Comparison of ENCODE assay signal across 26 cellular contexts in genomic region chr10:8462565-8462964, GRCh38.
"Had no signal": no experiment of that assay in that cellular context is flagged by ENCODE, and none has a peak within 500 bp of the region (broad histone marks: within the 10 kb centered on the region; RNA-seq: fewer than 3 reads in every experiment).

No MANE protein-coding gene starts in this region.

- DNase-seq: activated CD4-positive, alpha-beta T cell treated with anti-CD3 and anti-CD28 coated beads, Interleukin-2, amount 10 ng/mL, durations not matched to agents 7 days and 5 days; activated CD4-positive, alpha-beta T cell treated with anti-CD3 and anti-CD28 coated beads, Interleukin-2, amount 50 U/mL, for 48 hours; activated CD8-positive, alpha-beta T cell treated with anti-CD3 and anti-CD28 coated beads, Interleukin-2, amount 10 ng/mL, durations not matched to agents 7 days and 5 days; activated effector memory CD4-positive, alpha-beta T cell treated with anti-CD3 and anti-CD28 coated beads, Interleukin-2, amount 50 U/mL, for 16 hours; activated naive CD4-positive, alpha-beta T cell; activated T-cell treated with anti-CD3 and anti-CD28 coated beads, Interleukin-2, amount 50 U/mL, for 24 hours; adrenal gland; anterior cingulate cortex; Karpas-422; KBM-7; MM.1S; MV-4-11; NCI-H1092; NCI-H1436 treated with DMSO at 0.1 percent for 48 hours; NCI-H1694 treated with DMSO at 0.1 percent for 48 hours; NCI-H2029; NCI-H345; NCI-H524 treated with DMSO at 0.1 percent for 48 hours; SHP77; SJCRH30 had no signal

- H3K36me3 Mint-ChIP-seq: brain had no signal

- H3K27ac Mint-ChIP-seq: activated CD4-positive, alpha-beta T cell treated with anti-CD3 and anti-CD28 coated beads, Interleukin-2, amount 10 ng/mL, durations not matched to agents 7 days and 5 days; activated CD8-positive, alpha-beta T cell treated with anti-CD3 and anti-CD28 coated beads, Interleukin-2, amount 10 ng/mL, durations not matched to agents 7 days and 5 days; activated naive CD4-positive, alpha-beta T cell treated with anti-CD3 and anti-CD28 coated beads, Interleukin-2, amount 50 U/mL, for 72 hours; activated T-cell treated with anti-CD3 and anti-CD28 coated beads, Interleukin-2, amount 50 U/mL, for 24 hours; activated T-helper 1 cell treated with anti-CD3 and anti-CD28 coated beads, Interleukin-12 subunit alpha, Interleukin-12 subunit beta, Interleukin-2, Interleukin-4 antibody, amounts not matched to agents 30 ng/mL and 10 ng/mL and 1 ng/mL, durations not matched to agents 14 hours and 24 hours and 36 hours; brain; T-helper 2 cell treated with Interferon-gamma antibody and Interleukin-4, amounts not matched to agents 5 μg/mL and 100 μg/mL, for 36 hours had no signal

- H3K4me1 Mint-ChIP-seq: activated CD4-positive, alpha-beta T cell treated with anti-CD3 and anti-CD28 coated beads, Interleukin-2, amount 10 ng/mL, durations not matched to agents 7 days and 5 days; brain; central memory CD8-positive, alpha-beta T cell had no signal

- H3K36me3 ChIP-seq: adrenal gland, SJCRH30 had no signal

- ATAC-seq: activated CD8-positive, alpha-beta T cell treated with anti-CD3 and anti-CD28 coated beads, Interleukin-2, amount 10 ng/mL, durations not matched to agents 7 days and 5 days; activated naive CD4-positive, alpha-beta T cell treated with anti-CD3 and anti-CD28 coated beads, Interleukin-2, amount 50 U/mL, for 72 hours had no signal

- H3K9me3 Mint-ChIP-seq: activated CD4-positive, alpha-beta T cell treated with anti-CD3 and anti-CD28 coated beads, Interleukin-2, amount 10 ng/mL, durations not matched to agents 7 days and 5 days; activated T-helper 1 cell treated with anti-CD3 and anti-CD28 coated beads, Interleukin-12 subunit alpha, Interleukin-12 subunit beta, Interleukin-2, Interleukin-4 antibody, amounts not matched to agents 30 ng/mL and 10 ng/mL and 1 ng/mL, durations not matched to agents 14 hours and 24 hours and 36 hours; central memory CD8-positive, alpha-beta T cell had no signal

- H3K4me3 ChIP-seq: adrenal gland, SJCRH30, SK-N-MC had no signal

- H3K27me3 ChIP-seq: adrenal gland, SJCRH30 had no signal

- H3K9me3 ChIP-seq: adrenal gland, SJCRH30 had no signal

- H3K4me3 Mint-ChIP-seq: activated CD4-positive, alpha-beta T cell treated with anti-CD3 and anti-CD28 coated beads, Interleukin-2, amount 10 ng/mL, durations not matched to agents 7 days and 5 days; activated CD8-positive, alpha-beta T cell treated with anti-CD3 and anti-CD28 coated beads, Interleukin-2, amount 10 ng/mL, durations not matched to agents 7 days and 5 days; activated T-cell treated with anti-CD3 and anti-CD28 coated beads, Interleukin-2, amount 50 U/mL, for 24 hours; activated T-helper 1 cell treated with anti-CD3 and anti-CD28 coated beads, Interleukin-12 subunit alpha, Interleukin-12 subunit beta, Interleukin-2, Interleukin-4 antibody, amounts not matched to agents 30 ng/mL and 10 ng/mL and 1 ng/mL, durations not matched to agents 14 hours and 24 hours and 36 hours; brain; central memory CD8-positive, alpha-beta T cell; T-helper 2 cell treated with Interferon-gamma antibody and Interleukin-4, amounts not matched to agents 5 μg/mL and 100 μg/mL, for 36 hours had no signal
